9 cellular contexts compared by ENCODE assay signal in genomic region chr1:143735764-143736461, GRCh38.
DNase-seq lines count a peak whose midpoint lies in the region; ATAC-seq and TF ChIP-seq lines count a peak whose summit lies in the region.
"Had no signal": no experiment of that assay in that cellular context is flagged by ENCODE, and none has a peak within 500 bp of the region (broad histone marks: within the 10 kb centered on the region; RNA-seq: fewer than 3 reads in every experiment).

No MANE protein-coding gene starts in this region.

- H3K36me3 Mint-ChIP-seq in activated naive CD8-positive, alpha-beta T cell treated with anti-CD3 and anti-CD28 coated beads, Interleukin-2, amount 50 U/mL, for 24 hours (ENCODE audit: low read depth) = no peaks in the 10 kb centered on the region
- H3K36me3 Mint-ChIP-seq in activated naive CD8-positive, alpha-beta T cell treated with anti-CD3 and anti-CD28 coated beads for 36 hours = no peaks in the 10 kb centered on the region
- H3K36me3 Mint-ChIP-seq in WTC11 = peaks cover 20% of the 10 kb centered on the region; the same call in 1 of the 2 replicates
- no peaks in the 10 kb centered on the region for H3K36me3 Mint-ChIP-seq in type B pancreatic cell

- POLR2A ChIA-PET in WTC11 (lab: Charles Lee) = no interaction called here

- CTCF ChIA-PET in WTC11 (lab: Charles Lee) = no interaction called here

- no peaks in the 10 kb centered on the region for H3K9me3 Mint-ChIP-seq in activated naive CD8-positive, alpha-beta T cell treated with anti-CD3 and anti-CD28 coated beads, Interleukin-2, amount 50 U/mL, for 24 hours
- H3K9me3 Mint-ChIP-seq in activated naive CD8-positive, alpha-beta T cell treated with anti-CD3 and anti-CD28 coated beads for 36 hours = no peaks in the 10 kb centered on the region
- H3K9me3 Mint-ChIP-seq in WTC11 = peaks cover 26% of the 10 kb centered on the region
- H3K9me3 Mint-ChIP-seq in type B pancreatic cell = peaks cover 3% of the 10 kb centered on the region

- H3K27ac Mint-ChIP-seq in activated naive CD8-positive, alpha-beta T cell treated with anti-CD3 and anti-CD28 coated beads, Interleukin-2, amount 50 U/mL, for 24 hours = peak overlapping the region; percentile 46
- H3K27ac Mint-ChIP-seq in activated naive CD8-positive, alpha-beta T cell treated with anti-CD3 and anti-CD28 coated beads for 36 hours = no peak overlapping the region
- H3K27ac Mint-ChIP-seq in WTC11 (peak overlapping the region; percentile 84; the same call in 1 of the 2 replicates), type B pancreatic cell (peak overlapping the region; percentile 35)

- no peak for ATAC-seq in activated naive CD8-positive, alpha-beta T cell treated with anti-CD3 and anti-CD28 coated beads, Interleukin-2, amount 50 U/mL, for 24 hours
- ATAC-seq in WTC11 = peak; percentile 85
- no peak for ATAC-seq in GM21786 (IDR thresholded peaks at IDR 0.05; ENCODE audit: unreplicated experiment)
- no peak for ATAC-seq in GM21447 (IDR thresholded peaks at IDR 0.05; ENCODE audit: unreplicated experiment)
- ATAC-seq: gastroesophageal sphincter had no signal

- DNase-seq in activated naive CD8-positive, alpha-beta T cell treated with anti-CD3 and anti-CD28 coated beads, Interleukin-2, amount 50 U/mL, for 24 hours = peak; percentile 7
- DNase-seq in activated naive CD8-positive, alpha-beta T cell treated with anti-CD3 and anti-CD28 coated beads for 36 hours = no peak
- DNase-seq in WTC11 (ENCODE audit: low spot score) = peak; percentile 56
- DNase-seq in iPS-NIHi7 (ENCODE audit: extremely low spot score) = peak; percentile 34
- no peak for DNase-seq in type B pancreatic cell (ENCODE audit: extremely low spot score, unreplicated experiment)
- DNase-seq in activated CD4-positive, alpha-beta T cell treated with anti-CD3 and anti-CD28 coated beads, Interleukin-2, amount 50 U/mL, for 48 hours = no peak

- no peak for TF ChIP-seq CTCF in WTC11 (IDR thresholded peaks at IDR 0.05)
- TF ChIP-seq CTCF in type B pancreatic cell (conservative IDR thresholded peaks at IDR 0.05) = no peak

- no peaks in the 10 kb centered on the region for H3K4me1 Mint-ChIP-seq in activated naive CD8-positive, alpha-beta T cell treated with anti-CD3 and anti-CD28 coated beads, Interleukin-2, amount 50 U/mL, for 24 hours
- no peaks in the 10 kb centered on the region for H3K4me1 Mint-ChIP-seq in activated naive CD8-positive, alpha-beta T cell treated with anti-CD3 and anti-CD28 coated beads for 36 hours
- peaks cover 2% of the 10 kb centered on the region; the same call in 1 of the 2 replicates for H3K4me1 Mint-ChIP-seq in WTC11
- H3K4me1 Mint-ChIP-seq in type B pancreatic cell (ENCODE audit: unreplicated experiment) = no peaks in the 10 kb centered on the region

- peak overlapping the region; percentile 11 for H3K4me3 Mint-ChIP-seq in activated naive CD8-positive, alpha-beta T cell treated with anti-CD3 and anti-CD28 coated beads, Interleukin-2, amount 50 U/mL, for 24 hours
- no peak overlapping the region for H3K4me3 Mint-ChIP-seq in activated naive CD8-positive, alpha-beta T cell treated with anti-CD3 and anti-CD28 coated beads for 36 hours
- H3K4me3 Mint-ChIP-seq in WTC11 (peak overlapping the region; percentile 86), type B pancreatic cell (peak overlapping the region; percentile 75)

- H3K27me3 Mint-ChIP-seq in activated naive CD8-positive, alpha-beta T cell treated with anti-CD3 and anti-CD28 coated beads, Interleukin-2, amount 50 U/mL, for 24 hours = peaks cover 36% of the 10 kb centered on the region
- H3K27me3 Mint-ChIP-seq in activated naive CD8-positive, alpha-beta T cell treated with anti-CD3 and anti-CD28 coated beads for 36 hours = peaks cover 28% of the 10 kb centered on the region
- H3K27me3 Mint-ChIP-seq in WTC11 (ENCODE audit: low read depth) (peaks cover 7% of the 10 kb centered on the region), type B pancreatic cell (peaks cover 16% of the 10 kb centered on the region)

TF ChIP-seq in WTC11, 78 proteins besides CTCF, POLR2A, EP300 and RAD21:
- TF ChIP-seq ZNF121 (CRISPR knock-in tag; IDR thresholded peaks at IDR 0.05) (no peak), ZMAT4 (CRISPR knock-in tag; IDR thresholded peaks at IDR 0.05) (no peak), ERG (CRISPR knock-in tag; IDR thresholded peaks at IDR 0.05) (no peak), NFE2L1 (CRISPR knock-in tag; IDR thresholded peaks at IDR 0.05) (no peak), HMGXB4 (CRISPR knock-in tag; IDR thresholded peaks at IDR 0.05) (peak; percentile 71)

Comparison
In these comparisons a context has a peak if more than half of its experiments do, and no peak if none do; other contexts are left out.
1. DNase-seq: peak in activated naive CD8-positive, alpha-beta T cell treated with anti-CD3 and anti-CD28 coated beads, Interleukin-2, amount 50 U/mL, for 24 hours (single experiment), WTC11 (single experiment) and iPS-NIHi7 (single experiment); none in activated naive CD8-positive, alpha-beta T cell treated with anti-CD3 and anti-CD28 coated beads for 36 hours (single experiment), type B pancreatic cell (single experiment) and activated CD4-positive, alpha-beta T cell treated with anti-CD3 and anti-CD28 coated beads, Interleukin-2, amount 50 U/mL, for 48 hours (0 of 2).